In genomic region chr1:207420109-207420508, GRCh38 we compare ENCODE assay signal across 39 cellular contexts. TPM values are rescaled to one million over a fixed set of nuclear protein-coding genes. Genes with fewer than 3 reads are reported as not detected.
"Had no signal": no experiment of that assay in that cellular context is flagged by ENCODE, and none has a peak within 500 bp of the region (broad histone marks: within the 10 kb centered on the region; RNA-seq: fewer than 3 reads in every experiment).

No MANE protein-coding gene starts in this region.

- H3K4me3 ChIP-seq: MG63 had no signal

- H3K9me3 ChIP-seq: MG63 had no signal

- DNase-seq: Karpas-422, Kasumi-1, MG63, MM.1S, MV-4-11, NCI-H1048, NCI-H1092, NCI-H1092 treated with DMSO at 0.1 percent for 48 hours, NCI-H1105, NCI-H1105 treated with DMSO at 0.1 percent for 48 hours, NCI-H1417, NCI-H1417 treated with DMSO at 0.1 percent for 48 hours, NCI-H1436, NCI-H1436 treated with DMSO at 0.1 percent for 48 hours, NCI-H146, NCI-H1694, NCI-H1694 treated with DMSO at 0.1 percent for 48 hours, NCI-H187, NCI-H187 treated with DMSO at 0.1 percent for 48 hours, NCI-H1930, NCI-H2029, NCI-H2029 treated with DMSO at 0.1 percent for 48 hours, NCI-H2081, NCI-H2081 treated with DMSO at 0.1 percent for 48 hours, NCI-H2107, NCI-H2171, NCI-H2171 treated with DMSO at 0.1 percent for 48 hours, NCI-H2227 treated with DMSO at 0.1 percent for 48 hours, NCI-H226, NCI-H345, NCI-H446, NCI-H446 treated with DMSO at 0.1 percent for 48 hours, NCI-H510A, NCI-H510A treated with DMSO at 0.1 percent for 48 hours, NCI-H524, NCI-H524 treated with DMSO at 0.1 percent for 48 hours had no signal

- H3K36me3 ChIP-seq: MG63 had no signal

- H3K27me3 ChIP-seq: MG63 had no signal

RNA-seq across cellular contexts. Expression of gene CR2, which starts 34.0 kb away (rescaled TPM):
- total RNA-seq: LHCN-M2, M059J, MCF 10A had no signal
